In the genomic region with DNA sequence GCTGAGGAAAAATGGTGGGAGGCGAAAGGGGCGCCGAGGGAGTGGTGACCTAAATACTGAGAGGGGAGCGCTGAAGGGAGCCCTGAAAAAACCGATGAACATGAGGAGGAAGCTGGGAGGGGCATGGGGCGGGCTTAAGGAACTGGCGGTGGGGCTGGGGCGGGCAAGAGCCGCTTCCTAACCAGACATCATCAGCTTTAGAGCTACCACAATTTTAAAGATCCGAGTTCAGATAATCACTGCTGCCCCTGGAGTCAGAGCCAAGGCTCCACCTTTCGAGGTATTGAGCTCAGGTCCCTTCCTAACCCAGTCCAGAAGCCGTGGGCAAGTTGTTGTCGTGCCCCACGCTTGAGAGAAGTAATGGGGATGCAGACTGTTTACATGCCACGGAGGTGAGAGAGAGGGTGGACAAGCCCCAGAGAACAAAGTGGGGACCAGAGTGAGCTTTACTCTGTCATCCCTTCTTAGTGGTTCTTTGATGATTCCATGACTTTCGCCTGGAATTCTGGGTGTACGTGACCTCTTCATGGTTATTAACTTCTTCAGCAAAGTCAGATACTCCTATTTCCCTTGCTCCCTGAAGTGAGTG, we compare ENCODE assay signal across 6 cellular contexts. TPM values are rescaled to one million over a fixed set of nuclear protein-coding genes. Genes with fewer than 3 reads are reported as not detected.
A peak's percentile ranks its signal among the peaks of the same experiment; 100 is the strongest.
DNase-seq lines count a peak whose midpoint lies in the region; ATAC-seq, FAIRE-seq and TF ChIP-seq lines count a peak whose summit lies in the region.

No MANE protein-coding gene starts in this region.

- DNase-seq in H7: no peak
- DNase-seq in SJCRH30: peak in 1 of 2 experiments; percentile 42
- no peak for DNase-seq in kidney
- no peak for DNase-seq in A172 (ENCODE audit: low spot score)

- H4K20me1 ChIP-seq in BLaER1 treated with 17β-estradiol and CSF1 and Interleukin-3, amounts not matched to agents 10 nM and 100 nM: peaks cover 26 to 65% (median 41%) of the 10 kb centered on the region in 11 experiments; a peak in 21 of 22 replicates

- peaks cover 68 to 74% (median 72%) of the 10 kb centered on the region in 11 experiments for H3K36me3 ChIP-seq in BLaER1 treated with 17β-estradiol and CSF1 and Interleukin-3, amounts not matched to agents 10 nM and 100 nM
- H3K36me3 ChIP-seq in H7 (replicated peaks; ENCODE audit: control insufficient read depth, insufficient read depth, low read length) (peaks cover 34% of the 10 kb centered on the region), SJCRH30 (peaks cover 56% of the 10 kb centered on the region), kidney (ENCODE audit: control insufficient read depth in 1 of 2, insufficient read depth in 2 of 2, low read length in 2 of 2) (peaks cover 9 to 27% of the 10 kb centered on the region in 2 donors)

- H3K4me1 ChIP-seq in BLaER1 treated with 17β-estradiol and CSF1 and Interleukin-3, amounts not matched to agents 10 nM and 100 nM: peaks cover 26 to 43% (median 35%) of the 10 kb centered on the region in 10 experiments
- peaks cover 8% of the 10 kb centered on the region for H3K4me1 ChIP-seq in SJCRH30
- peaks cover 5 to 17% of the 10 kb centered on the region in 2 donors for H3K4me1 ChIP-seq in kidney (ENCODE audit: control insufficient read depth in 1 of 2, insufficient read depth in 1 of 2, low read depth in 1 of 2, low read length in 2 of 2)

- H3K9ac ChIP-seq in BLaER1 treated with 17β-estradiol and CSF1 and Interleukin-3, amounts not matched to agents 10 nM and 100 nM: peak overlapping the region; percentile 72 to 93 (median 82)
- peak overlapping the region; percentile 26 to 78 for H3K9ac ChIP-seq in kidney (ENCODE audit: low read length in 2 of 2)

- no peak for TF ChIP-seq CTCF in kidney (IDR thresholded peaks at IDR 0.05; ENCODE audit: borderline replicate concordance, extremely low read depth, insufficient read depth)

- H3K27ac ChIP-seq in BLaER1 treated with 17β-estradiol and CSF1 and Interleukin-3, amounts not matched to agents 10 nM and 100 nM: peak overlapping the region in 10 of 11 experiments; percentile 46 to 82 (median 64); a peak in 17 of 22 replicates
- peak overlapping the region; percentile 69 for H3K27ac ChIP-seq in SJCRH30
- H3K27ac ChIP-seq in kidney (ENCODE audit: low read depth in 2 of 2, low read length in 2 of 2): peak overlapping the region; percentile 49 to 63

- H3K4me2 ChIP-seq in BLaER1 treated with 17β-estradiol and CSF1 and Interleukin-3, amounts not matched to agents 10 nM and 100 nM: peak overlapping the region; percentile 80 to 97 (median 92)

- ATAC-seq in GM18861 (IDR thresholded peaks at IDR 0.05; ENCODE audit: unreplicated experiment): no peak

- H3K27me3 ChIP-seq in BLaER1 treated with 17β-estradiol and CSF1 and Interleukin-3, amounts not matched to agents 10 nM and 100 nM: no peaks in the 10 kb centered on the region
- no peaks in the 10 kb centered on the region for H3K27me3 ChIP-seq in H7 (ENCODE audit: control insufficient read depth, insufficient read depth, low read length)
- H3K27me3 ChIP-seq in SJCRH30: no peaks in the 10 kb centered on the region

- intact Hi-C loops in kidney (cut with DNase I): no loop called here

- H3K4me3 ChIP-seq in BLaER1 treated with 17β-estradiol and CSF1 and Interleukin-3, amounts not matched to agents 10 nM and 100 nM: peak overlapping the region; percentile 80 to 97 (median 86)
- H3K4me3 ChIP-seq in H7 (ENCODE audit: insufficient read depth, low read depth, low read length): peak overlapping the region; percentile 71
- H3K4me3 ChIP-seq in SJCRH30: peak overlapping the region; percentile 87
- peak overlapping the region; percentile 83 to 100 for H3K4me3 ChIP-seq in kidney (ENCODE audit: low read length in 2 of 2)

- no peaks in the 10 kb centered on the region for H3K9me3 ChIP-seq in BLaER1 treated with 17β-estradiol and CSF1 and Interleukin-3, amounts not matched to agents 10 nM and 100 nM (replicated peaks in 1 of 11)
- H3K9me3 ChIP-seq in SJCRH30 (replicated peaks) (no peaks in the 10 kb centered on the region), kidney (ENCODE audit: control insufficient read depth in 1 of 2, low read length in 2 of 2) (no peaks in the 10 kb centered on the region)

- FAIRE-seq in kidney (lab: Jason Lieb, UNC): no peak

RNA-seq across cellular contexts. Expression of a gene that starts 0.4 kb away (rescaled TPM):
- total RNA-seq in H7 (2014; rRNA removed; shearing (Covaris generic)): 10.6 and 18.3 TPM in 2 replicates
- total RNA-seq in SJCRH30 (2014; rRNA removed; shearing (Covaris generic)): 25.4 and 27.6 TPM in 2 replicates
- total RNA-seq in kidney: 51.2 TPM
- 75.9 TPM for polyA plus RNA-seq in kidney (ENCODE audit: insufficient read depth, low read depth, low replicate concordance)
- 9.0 and 16.7 TPM in 2 replicates for total RNA-seq in A172 (2014; rRNA removed; shearing (Covaris generic))

RNA-seq across cellular contexts. Expression of a gene that starts 0.7 kb away (rescaled TPM):
- 99.1 and 119 TPM in 2 replicates for total RNA-seq in H7 (2014; rRNA removed; shearing (Covaris generic))
- total RNA-seq in SJCRH30 (2014; rRNA removed; shearing (Covaris generic)): 109 and 132 TPM in 2 replicates
- total RNA-seq in kidney: 51.1 TPM
- 109 TPM for polyA plus RNA-seq in kidney (ENCODE audit: insufficient read depth, low read depth, low replicate concordance)
- 227 and 308 TPM in 2 replicates for total RNA-seq in A172 (2014; rRNA removed; shearing (Covaris generic))

RNA-seq across cellular contexts. Expression of a gene that starts 11.2 kb away (rescaled TPM):
- 30.1 and 35.1 TPM in 2 replicates for total RNA-seq in H7 (2014; rRNA removed; shearing (Covaris generic))
- 33.3 TPM in 2 replicates for total RNA-seq in SJCRH30 (2014; rRNA removed; shearing (Covaris generic))
- 37.9 TPM for total RNA-seq in kidney
- polyA plus RNA-seq in kidney (ENCODE audit: insufficient read depth, low read depth, low replicate concordance): 18.9 TPM
- 41.7 and 50.5 TPM in 2 replicates for total RNA-seq in A172 (2014; rRNA removed; shearing (Covaris generic))

RNA-seq across cellular contexts. Expression of a gene that starts 24.5 kb away (rescaled TPM):
- total RNA-seq in H7 (2014; rRNA removed; shearing (Covaris generic)): 1.1 and 1.4 TPM in 2 replicates
- 0.91 and 1.0 TPM in 2 replicates for total RNA-seq in SJCRH30 (2014; rRNA removed; shearing (Covaris generic))
- 8.8 TPM for total RNA-seq in kidney
- 2.0 TPM for polyA plus RNA-seq in kidney (ENCODE audit: insufficient read depth, low read depth, low replicate concordance)
- total RNA-seq in A172 (2014; rRNA removed; shearing (Covaris generic)): 4.2 and 5.2 TPM in 2 replicates
